Comparison of ENCODE assay signal across 8 cellular contexts in genomic region chr19:2613507-2614295, GRCh38.
A peak's percentile ranks its signal among the peaks of the same experiment; 100 is the strongest.
DNase-seq lines count a peak whose midpoint lies in the region; ATAC-seq and TF ChIP-seq lines count a peak whose summit lies in the region.

No MANE protein-coding gene starts in this region.

- H3K14ac ChIP-seq in H9 (ENCODE audit: insufficient read depth, low read length), result no peak overlapping the region

- H3K9ac ChIP-seq in H9 (ENCODE audit: extremely low read depth, insufficient read length, low read length), result no peak overlapping the region

- H3K79me1 ChIP-seq in H9 (ENCODE audit: insufficient read depth, low read depth, low read length, poor library complexity, severe bottlenecking), result no peaks in the 10 kb centered on the region

- no peak overlapping the region for H3K4ac ChIP-seq in H9 (ENCODE audit: low read depth, low read length)

- H2BK5ac ChIP-seq in H9 (ENCODE audit: insufficient read length, low read length), result no peak overlapping the region

- H3K4me3 ChIP-seq in WERI-Rb-1 (ENCODE audit: low read depth, low read length), result no peak overlapping the region
- H3K4me3 ChIP-seq in cardiac fibroblast (replicated peaks in 1 of 2; ENCODE audit: low read depth in 2 of 2, low read length in 2 of 2), result no peak overlapping the region
- H3K4me3 ChIP-seq in lower lobe of right lung, result no peak overlapping the region
- H3K4me3 ChIP-seq in thoracic aorta, result no peak overlapping the region

- no CpG with 5 or more reads among the region's 28 CpGs for WGBS in H9 (ENCODE audit: extremely low coverage, insufficient read length, low lambda C conversion rate)

- H3K4me1 ChIP-seq in H9 (ENCODE audit: insufficient read depth, low read length), result peaks cover 2% of the 10 kb centered on the region; the same call in 1 of the 2 replicates
- peaks cover 51% of the 10 kb centered on the region for H3K4me1 ChIP-seq in lower lobe of right lung
- peaks cover 3 to 12% of the 10 kb centered on the region in 2 donors for H3K4me1 ChIP-seq in thoracic aorta (ENCODE audit: control insufficient read depth in 1 of 2, low read depth in 2 of 2)

- no peak overlapping the region for H2BK20ac ChIP-seq in H9 (ENCODE audit: low read depth, low read length, poor library complexity, severe bottlenecking)

- no peak overlapping the region for H2BK12ac ChIP-seq in H9 (ENCODE audit: insufficient read length, low read depth, low read length)

- H2BK15ac ChIP-seq in H9 (ENCODE audit: low read depth, low read length), result no peak overlapping the region

- no peak overlapping the region for H4K8ac ChIP-seq in H9 (replicated peaks; ENCODE audit: insufficient read length, low read depth, low read length)

- H3K23ac ChIP-seq in H9 (ENCODE audit: insufficient read length, low read depth, low read length), result no peak overlapping the region

- H3K9me3 ChIP-seq in H9 (ENCODE audit: control insufficient read depth, low read depth, low read length) (no peaks in the 10 kb centered on the region), WERI-Rb-1 (ENCODE audit: severe bottlenecking) (peaks cover 6% of the 10 kb centered on the region), lower lobe of right lung (no peaks in the 10 kb centered on the region), thoracic aorta (no peaks in the 10 kb centered on the region)

- no peak overlapping the region for H4K5ac ChIP-seq in H9 (ENCODE audit: insufficient read length, low read depth, low read length)

- peaks cover 2 to 5% (median 4%) of the 10 kb centered on the region in 3 experiments; a peak in 4 of 7 replicates for H3K36me3 Mint-ChIP-seq in H9 (ENCODE audit: insufficient read depth in 1 of 3, low read depth in 3 of 3)

- H4K91ac ChIP-seq in H9 (ENCODE audit: insufficient read length, low read depth, low read length), result no peak overlapping the region

- H3K27me3 ChIP-seq in H9 (ENCODE audit: insufficient read depth, low read length) (no peaks in the 10 kb centered on the region), WERI-Rb-1 (ENCODE audit: insufficient read depth, low read depth, severe bottlenecking) (no peaks in the 10 kb centered on the region), lower lobe of right lung (ENCODE audit: low read depth) (no peaks in the 10 kb centered on the region), thoracic aorta (replicated peaks; ENCODE audit: insufficient read depth) (no peaks in the 10 kb centered on the region)

- peak; percentile 93 for TF ChIP-seq CTCF in H9 (conservative IDR thresholded peaks at IDR 0.05)
- peak; percentile 96 for TF ChIP-seq CTCF in WERI-Rb-1 (IDR thresholded peaks at IDR 0.05; ENCODE audit: low read depth, low read length)
- TF ChIP-seq CTCF in cardiac fibroblast (IDR thresholded peaks at IDR 0.05; ENCODE audit: low read depth, low read length), result peak; percentile 97
- peak; percentile 91 for TF ChIP-seq CTCF in lower lobe of right lung (IDR thresholded peaks at IDR 0.05)
- peak; percentile 86 for TF ChIP-seq CTCF in thoracic aorta (IDR thresholded peaks at IDR 0.05)

- H3K23me2 ChIP-seq in H9 (ENCODE audit: insufficient read length, low read depth, low read length, poor library complexity, severe bottlenecking), result peaks cover 5% of the 10 kb centered on the region

- no peak overlapping the region for H3K27ac ChIP-seq in H9 (ENCODE audit: insufficient read length, low read depth, low read length)
- no peak overlapping the region for H3K27ac ChIP-seq in WERI-Rb-1
- peak overlapping the region; percentile 24 for H3K27ac ChIP-seq in lower lobe of right lung
- H3K27ac ChIP-seq in thoracic aorta, result no peak overlapping the region

- intact Hi-C loops in lower lobe of right lung (cut with DNase I), result loop anchor here (10.0 kb wide), 1 partner anchor 139 kb away; the partner anchor contains the start of gene GADD45B

- no peaks in the 10 kb centered on the region for H3K36me3 ChIP-seq in WERI-Rb-1
- no peaks in the 10 kb centered on the region for H3K36me3 ChIP-seq in lower lobe of right lung
- no peaks in the 10 kb centered on the region for H3K36me3 ChIP-seq in thoracic aorta

- H3K56ac ChIP-seq in H9 (ENCODE audit: insufficient read length, low read depth, low read length), result no peak overlapping the region

- H3K18ac ChIP-seq in H9 (ENCODE audit: insufficient read length, low read depth, low read length), result no peak overlapping the region

- no peaks in the 10 kb centered on the region for H3K79me2 ChIP-seq in H9 (ENCODE audit: insufficient read depth, low read length)

- H3T11ph ChIP-seq in H9 (ENCODE audit: low read length), result no peak overlapping the region

- H2AK5ac ChIP-seq in H9 (ENCODE audit: insufficient read length, low read length), result no peak overlapping the region

- DNase-seq in AG08395 (ENCODE audit: low spot score) (peak; percentile 52), H9 (peak; percentile 71), WERI-Rb-1 (peak; percentile 26), cardiac fibroblast (ENCODE audit: low read depth in 2 of 2) (peak; percentile 55 to 60), lower lobe of right lung (peak; percentile 68), thoracic aorta (ENCODE audit: low spot score) (no peak)

- no peak overlapping the region for H2AFZ ChIP-seq in H9 (ENCODE audit: low read length)

- 0 out of 7 replicates have a peak overlapping the region, but pooled peaks of 1 of the 3 experiments have one; percentile 4 for H3K27ac Mint-ChIP-seq in H9

- H4K20me1 ChIP-seq in H9 (ENCODE audit: control insufficient read depth, insufficient read depth, insufficient read length), result no peaks in the 10 kb centered on the region

- no peak overlapping the region for H3K4me3 Mint-ChIP-seq in H9

- no peak overlapping the region for H2BK120ac ChIP-seq in H9 (ENCODE audit: low read depth, low read length, poor library complexity, severe bottlenecking)

- ATAC-seq in lower lobe of right lung, result peak; percentile 43 to 45
- ATAC-seq in thoracic aorta (ENCODE audit: insufficient number of reproducible peaks, low FRiP score, low read depth), result no peak
- no peak for ATAC-seq in GM18873 (IDR thresholded peaks at IDR 0.05; ENCODE audit: low FRiP score, unreplicated experiment)
- ATAC-seq in HG03095 (IDR thresholded peaks at IDR 0.05; ENCODE audit: unreplicated experiment), result no peak

- H3K4me1 Mint-ChIP-seq in H9, result peaks cover 9 to 10% of the 10 kb centered on the region in 2 experiments

- H3K27me3 Mint-ChIP-seq in H9 (ENCODE audit: low read depth), result peaks cover 30% of the 10 kb centered on the region

- H3K4me2 ChIP-seq in H9 (ENCODE audit: insufficient read depth, insufficient read length, low read length), result no peak overlapping the region

- peaks cover 8 to 13% of the 10 kb centered on the region in 2 experiments for H3K9me3 Mint-ChIP-seq in H9

Comparison
In these comparisons a context has a peak if more than half of its experiments do, and no peak if none do; other contexts are left out.
1. ATAC-seq: peak in lower lobe of right lung (2 of 2); none in thoracic aorta (single experiment), GM18873 (single experiment) and HG03095 (single experiment).
2. Peak in every context shown above with its lines, with median percentiles within 50 percentile points of each other: CTCF ChIP-seq.